Comparison of ENCODE assay signal across 7 cellular contexts in genomic region chr17:54899721-54900456, GRCh38.
DNase-seq lines count a peak whose midpoint lies in the region; ATAC-seq, FAIRE-seq and TF ChIP-seq lines count a peak whose summit lies in the region.

No MANE protein-coding gene starts in this region.

- in situ Hi-C loops in astrocyte of the cerebellum (cut with HindIII; ENCODE audit: low sequenced_read_pairs): no loop called here

- no peak for TF ChIP-seq CTCF in astrocyte of the cerebellum (IDR thresholded peaks at IDR 0.05; ENCODE audit: low read depth, low read length, missing control alignments)

- FAIRE-seq in urothelium cell line (lab: Jason Lieb, UNC): no peak

- DNase-seq in NCI-H1105 treated with DMSO at 0.1 percent for 48 hours (lab: John Stamatoyannopoulos, UW) (peak; percentile 44), astrocyte of the cerebellum (ENCODE audit: low read depth) (no peak), foreskin melanocyte (no peak), urothelium cell line (ENCODE audit: low spot score) (no peak), cortex of kidney (lab: John Stamatoyannopoulos, UW) (no peak)

- no peaks in the 10 kb centered on the region for H3K27me3 ChIP-seq in mucosa of stomach (ENCODE audit: control insufficient read depth, insufficient read depth, low read length)

- no peaks in the 10 kb centered on the region for H3K36me3 ChIP-seq in mucosa of stomach (ENCODE audit: control insufficient read depth, insufficient read depth, low read length)

- peaks cover 5% of the 10 kb centered on the region for H3K4me1 ChIP-seq in mucosa of stomach (ENCODE audit: control insufficient read depth, insufficient read depth, low read length)

- no peaks in the 10 kb centered on the region for H3K9me3 ChIP-seq in mucosa of stomach (ENCODE audit: control insufficient read depth, low read length)

- peak overlapping the region; percentile 87 for H3K9ac ChIP-seq in mucosa of stomach (ENCODE audit: low read length)

- peak; percentile 14 for ATAC-seq in GM18517 (IDR thresholded peaks at IDR 0.05; ENCODE audit: unreplicated experiment)

- H3K4me3 ChIP-seq in astrocyte of the cerebellum (ENCODE audit: low read depth, low read length) (peak overlapping the region; percentile 54), mucosa of stomach (ENCODE audit: low read length) (peak overlapping the region; percentile 12)
